In the genomic region with DNA sequence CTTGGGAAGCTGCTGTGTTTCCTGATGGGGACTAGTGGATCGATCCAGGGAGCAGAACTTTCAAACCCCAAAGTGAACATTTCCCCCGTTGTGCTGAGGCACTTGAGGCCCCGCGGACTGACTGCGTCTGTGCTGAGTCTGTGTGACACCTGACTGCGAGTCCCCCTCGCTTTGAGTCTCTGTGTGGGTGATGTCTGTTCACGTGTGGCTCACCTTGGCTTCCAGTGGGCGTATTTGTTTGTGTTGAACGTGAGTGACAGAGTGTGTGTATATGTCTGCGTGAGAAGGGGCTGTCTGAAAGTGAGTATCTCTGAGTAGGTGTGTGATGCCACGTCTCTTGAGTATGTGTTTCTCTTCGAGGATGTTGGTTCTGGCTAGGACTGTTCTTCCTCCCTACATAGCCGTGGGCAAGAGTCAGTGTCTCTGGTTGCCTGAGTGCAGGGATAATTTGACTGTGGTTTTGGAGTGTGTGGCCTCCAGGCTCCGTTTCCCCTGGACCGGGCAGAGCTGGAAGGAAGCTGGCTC, we compare ENCODE assay signal across 8 cellular contexts. TPM values are rescaled to one million over a fixed set of nuclear protein-coding genes. Genes with fewer than 3 reads are reported as not detected.
DNase-seq lines count a peak whose midpoint lies in the region; ATAC-seq and TF ChIP-seq lines count a peak whose summit lies in the region.

No MANE protein-coding gene starts in this region.

- H3K36me3 Mint-ChIP-seq in Calu3 (ENCODE audit: insufficient read depth, unreplicated experiment) = peaks cover 50% of the 10 kb centered on the region
- no peaks in the 10 kb centered on the region for H3K36me3 Mint-ChIP-seq in activated naive CD8-positive, alpha-beta T cell treated with anti-CD3 and anti-CD28 coated beads for 36 hours
- H3K36me3 Mint-ChIP-seq in stimulated activated naive B cell treated with anti-CD40 and anti-IgM and Interleukin-4, amounts not matched to agents 10 μg/mL and 1 μg/mL and 100 μg/mL, for 72 hours = peaks cover 0 to 3% of the 10 kb centered on the region in 2 donors

- H3K4me1 Mint-ChIP-seq in Calu3 (ENCODE audit: low read depth, unreplicated experiment) = peaks cover 53% of the 10 kb centered on the region
- peaks cover 10% of the 10 kb centered on the region for H3K4me1 Mint-ChIP-seq in activated naive CD8-positive, alpha-beta T cell treated with anti-CD3 and anti-CD28 coated beads for 36 hours
- H3K4me1 Mint-ChIP-seq in stimulated activated naive B cell treated with anti-CD40 and anti-IgM and Interleukin-4, amounts not matched to agents 10 μg/mL and 1 μg/mL and 100 μg/mL, for 72 hours = peaks cover 13 to 22% of the 10 kb centered on the region in 2 donors

- H3K27me3 Mint-ChIP-seq in Calu3 (ENCODE audit: unreplicated experiment) = no peaks in the 10 kb centered on the region
- peaks cover 80% of the 10 kb centered on the region for H3K27me3 Mint-ChIP-seq in activated naive CD8-positive, alpha-beta T cell treated with anti-CD3 and anti-CD28 coated beads for 36 hours
- peaks cover 73 to 77% of the 10 kb centered on the region in 2 donors for H3K27me3 Mint-ChIP-seq in stimulated activated naive B cell treated with anti-CD40 and anti-IgM and Interleukin-4, amounts not matched to agents 10 μg/mL and 1 μg/mL and 100 μg/mL, for 72 hours

- no TSS peak for BruUV-seq in Calu3 (replicated peaks; lab: Mats Ljungman, UMichigan)

- peak; percentile 54 to 63 for ATAC-seq in stimulated activated naive B cell treated with anti-CD40 and anti-IgM and Interleukin-4, amounts not matched to agents 10 μg/mL and 1 μg/mL and 100 μg/mL, for 72 hours (replicated peaks)
- ATAC-seq in HG03565 (IDR thresholded peaks at IDR 0.05; ENCODE audit: unreplicated experiment) = no peak
- no peak for ATAC-seq in GM18517 (IDR thresholded peaks at IDR 0.05; ENCODE audit: unreplicated experiment)

- intact Hi-C loops in Calu3 (cut with micrococcal nuclease; ENCODE audit: unreplicated experiment) = no loop called here

- in situ Hi-C loops in KBM-7 (cut with MboI; ENCODE audit: low pct_unique_long_range_greater_than_20kb, low sequenced_read_pairs) = no loop called here

- peak overlapping the region; percentile 95 for H3K4me3 Mint-ChIP-seq in Calu3 (ENCODE audit: low read depth, unreplicated experiment)
- peak overlapping the region; percentile 57 for H3K4me3 Mint-ChIP-seq in activated naive CD8-positive, alpha-beta T cell treated with anti-CD3 and anti-CD28 coated beads for 36 hours
- H3K4me3 Mint-ChIP-seq in stimulated activated naive B cell treated with anti-CD40 and anti-IgM and Interleukin-4, amounts not matched to agents 10 μg/mL and 1 μg/mL and 100 μg/mL, for 72 hours = peak overlapping the region; percentile 73 to 74

- CTCF ChIA-PET in Calu3 (lab: Charles Lee) = interaction anchor here (0.7 to 1.0 kb wide), 2 partner anchors 27 to 36 kb away, joined by 3 read pairs; no protein-coding TSS in a partner anchor

- H3K27ac Mint-ChIP-seq in Calu3 (ENCODE audit: unreplicated experiment) = peak overlapping the region; percentile 95
- H3K27ac Mint-ChIP-seq in activated naive CD8-positive, alpha-beta T cell treated with anti-CD3 and anti-CD28 coated beads for 36 hours = no peak overlapping the region
- H3K27ac Mint-ChIP-seq in stimulated activated naive B cell treated with anti-CD40 and anti-IgM and Interleukin-4, amounts not matched to agents 10 μg/mL and 1 μg/mL and 100 μg/mL, for 72 hours = no peak overlapping the region

- peak; percentile 10 for DNase-seq in Calu3
- peak; percentile 41 for DNase-seq in KBM-7
- peak; percentile 11 for DNase-seq in activated naive CD8-positive, alpha-beta T cell treated with anti-CD3 and anti-CD28 coated beads for 36 hours
- DNase-seq in iris pigment epithelial cell (ENCODE audit: low read depth) = peak; percentile 28
- no peak for DNase-seq in stimulated activated naive B cell treated with anti-CD40 and anti-IgM and Interleukin-4, amounts not matched to agents 10 μg/mL and 1 μg/mL and 100 μg/mL, for 72 hours
- DNase-seq in NCI-H146 (lab: John Stamatoyannopoulos, UW) = no peak

- no peaks in the 10 kb centered on the region for H3K9me3 Mint-ChIP-seq in Calu3 (ENCODE audit: low read depth, unreplicated experiment)
- no peaks in the 10 kb centered on the region for H3K9me3 Mint-ChIP-seq in activated naive CD8-positive, alpha-beta T cell treated with anti-CD3 and anti-CD28 coated beads for 36 hours
- no peaks in the 10 kb centered on the region for H3K9me3 Mint-ChIP-seq in stimulated activated naive B cell treated with anti-CD40 and anti-IgM and Interleukin-4, amounts not matched to agents 10 μg/mL and 1 μg/mL and 100 μg/mL, for 72 hours

- no peak for TF ChIP-seq CTCF in Calu3 (IDR thresholded peaks at IDR 0.05; ENCODE audit: unreplicated experiment)

RNA-seq across cellular contexts. Expression of gene TEAD4, which starts 1.3 kb away (rescaled TPM):
- 33.0 and 34.2 TPM in 2 replicates for total RNA-seq in Calu3 (2022)
- 1 to 10 TPM; 3.4 to 3.7 TPM for total RNA-seq in activated naive CD8-positive, alpha-beta T cell treated with anti-CD3 and anti-CD28 coated beads for 36 hours

Comparison
In these comparisons a context has a peak if more than half of its experiments do, and no peak if none do; other contexts are left out.
1. DNase-seq: peak in Calu3 (single experiment), KBM-7 (single experiment), activated naive CD8-positive, alpha-beta T cell treated with anti-CD3 and anti-CD28 coated beads for 36 hours (single experiment) and iris pigment epithelial cell (single experiment); none in stimulated activated naive B cell treated with anti-CD40 and anti-IgM and Interleukin-4, amounts not matched to agents 10 μg/mL and 1 μg/mL and 100 μg/mL, for 72 hours (single experiment) and NCI-H146 (single experiment).
2. ATAC-seq: peak in stimulated activated naive B cell treated with anti-CD40 and anti-IgM and Interleukin-4, amounts not matched to agents 10 μg/mL and 1 μg/mL and 100 μg/mL, for 72 hours (2 of 2); none in HG03565 (single experiment) and GM18517 (single experiment).
3. Peak in every context shown above with its lines, with median percentiles within 50 percentile points of each other: H3K4me3 Mint-ChIP-seq.